21 cellular contexts compared by ENCODE assay signal in genomic region chr12:25723921-25724491, GRCh38.
DNase-seq lines count a peak whose midpoint lies in the region; ATAC-seq, FAIRE-seq and TF ChIP-seq lines count a peak whose summit lies in the region.
"Had no signal": no experiment of that assay in that cellular context is flagged by ENCODE, and none has a peak within 500 bp of the region (broad histone marks: within the 10 kb centered on the region; RNA-seq: fewer than 3 reads in every experiment).

No MANE protein-coding gene starts in this region.

- H4K91ac ChIP-seq in H1 (replicated peaks; ENCODE audit: insufficient read length, low read length), result no peak overlapping the region

- ATAC-seq in SK-N-SH treated with all-trans-retinoic acid at 6 μM for 48 hours (no peak), left lung (peak; percentile 19)
- ATAC-seq in activated CD8-positive, alpha-beta memory T cell treated with anti-CD3 and anti-CD28 coated beads, Interleukin-2, amount 10 ng/mL, durations not matched to agents 7 days and 5 days, result no peak
- ATAC-seq: mucosa of descending colon, upper lobe of right lung had no signal

- no peak overlapping the region for H2BK5ac ChIP-seq in H1 (ENCODE audit: low read depth, low read length)

- H3K36me3 ChIP-seq in SK-N-SH (replicated peaks in 1 of 2; ENCODE audit: control insufficient read depth in 1 of 2, insufficient read depth in 2 of 2, low read length in 1 of 2) (no peaks in the 10 kb centered on the region), H1 (ENCODE audit: control insufficient read depth in 2 of 4, insufficient read depth in 4 of 4, low read length in 3 of 4) (no peaks in the 10 kb centered on the region), left lung (no peaks in the 10 kb centered on the region), tibial nerve (no peaks in the 10 kb centered on the region)
- H3K36me3 ChIP-seq: heart left ventricle, upper lobe of right lung had no signal

- TF ChIP-seq CTCF in SK-N-SH (IDR thresholded peaks at IDR 0.05) (no peak), H1 (IDR thresholded peaks at IDR 0.05; ENCODE audit: control extremely low read depth in 1 of 3, insufficient read depth in 1 of 3, low read depth in 1 of 3, low read length in 3 of 3) (no peak), left lung (IDR thresholded peaks at IDR 0.05) (no peak), tibial nerve (IDR thresholded peaks at IDR 0.05) (no peak)

- H3K27me3 ChIP-seq in SK-N-SH (ENCODE audit: insufficient read depth) (no peaks in the 10 kb centered on the region), H1 (replicated peaks in 1 of 4; ENCODE audit: control insufficient read depth in 3 of 4, extremely low read depth in 1 of 4, insufficient read depth in 3 of 4, low read length in 3 of 4) (no peaks in the 10 kb centered on the region), left lung (no peaks in the 10 kb centered on the region), tibial nerve (no peaks in the 10 kb centered on the region)
- H3K27me3 ChIP-seq: heart left ventricle, upper lobe of right lung had no signal

- no peaks in the 10 kb centered on the region for H3K79me1 ChIP-seq in H1 (ENCODE audit: low read depth, low read length)

- H3K4me1 Mint-ChIP-seq in activated CD8-positive, alpha-beta memory T cell treated with anti-CD3 and anti-CD28 coated beads, Interleukin-2, amount 10 ng/mL, durations not matched to agents 7 days and 5 days, result no peaks in the 10 kb centered on the region
- H3K4me1 Mint-ChIP-seq: activated CD4-positive, alpha-beta T cell treated with anti-CD3 and anti-CD28 coated beads, Interleukin-2, amount 10 ng/mL, durations not matched to agents 7 days and 5 days; CD14-positive monocyte had no signal

- TF ChIP-seq RAD21 in SK-N-SH (IDR thresholded peaks at IDR 0.05; ENCODE audit: low read length) (no peak), H1 (IDR thresholded peaks at IDR 0.05 in 1 of 2, conservative IDR thresholded peaks at IDR 0.05 in 1 of 2; ENCODE audit: low read depth in 2 of 2, low read length in 2 of 2) (no peak)

- H4K20me1 ChIP-seq in SK-N-SH (ENCODE audit: insufficient read depth) (no peaks in the 10 kb centered on the region), H1 (replicated peaks in 1 of 2; ENCODE audit: control insufficient read depth in 1 of 2, insufficient read depth in 2 of 2, low read length in 2 of 2) (no peaks in the 10 kb centered on the region)

- H3K4me3 Mint-ChIP-seq in activated CD8-positive, alpha-beta memory T cell treated with anti-CD3 and anti-CD28 coated beads, Interleukin-2, amount 10 ng/mL, durations not matched to agents 7 days and 5 days, result no peak overlapping the region
- H3K4me3 Mint-ChIP-seq: activated CD4-positive, alpha-beta T cell treated with anti-CD3 and anti-CD28 coated beads, Interleukin-2, amount 10 ng/mL, durations not matched to agents 7 days and 5 days; activated naive CD8-positive, alpha-beta T cell; activated T-cell treated with anti-CD3 and anti-CD28 coated beads, Interleukin-2, amount 50 U/mL, for 24 hours; CD14-positive monocyte had no signal

- H3K79me2 ChIP-seq in SK-N-SH (ENCODE audit: insufficient read depth) (no peaks in the 10 kb centered on the region), H1 (ENCODE audit: control insufficient read depth in 1 of 2, insufficient read depth in 2 of 2, low read length in 2 of 2) (no peaks in the 10 kb centered on the region)

- WGBS in SK-N-SH (ENCODE audit: low lambda C conversion rate), result 94% methylated on average over 4 of the region's 4 CpGs
- 93% methylated on average over 4 of the region's 4 CpGs; no CpG with 5 or more reads in 1 of the 2 experiments for WGBS in H1 (ENCODE audit: extremely low coverage in 1 of 2, insufficient coverage in 1 of 2, insufficient read length in 1 of 2, insufficient replicate concordance in 2 of 2, low coverage in 1 of 2, low lambda C conversion rate in 2 of 2, missing lambda C conversion rate in 1 of 2), 2 experiments
- 24 to 25% methylated on average over 4 of the region's 4 CpGs for WGBS in tibial nerve, 2 donors

- no peaks in the 10 kb centered on the region; a peak in 1 of 4 replicates for H3K4me1 ChIP-seq in SK-N-SH (ENCODE audit: control insufficient read depth in 1 of 2, insufficient read depth in 2 of 2, low read depth in 1 of 2, low read length in 1 of 2)
- H3K4me1 ChIP-seq in H1 (replicated peaks in 1 of 4; ENCODE audit: control insufficient read depth in 3 of 4, insufficient read depth in 4 of 4, low read length in 3 of 4), result no peaks in the 10 kb centered on the region
- H3K4me1 ChIP-seq in left lung, result no peaks in the 10 kb centered on the region
- H3K4me1 ChIP-seq in tibial nerve, result peaks cover 0 to 34% (median 7%) of the 10 kb centered on the region in 4 donors
- H3K4me1 ChIP-seq: heart left ventricle had no signal

- CTCF ChIA-PET in SK-N-SH (lab: Yijun Ruan, JAX), result interaction anchor here (1.3 kb wide), 2 partner anchors 9 to 16 kb away, joined by 4 read pairs; no protein-coding TSS in a partner anchor
- CTCF ChIA-PET in H1 (lab: Charles Lee; ENCODE audit: partially characterized antibody), result interaction anchor here (0.7 kb wide), 1 partner anchor 215 kb away, joined by 3 read pairs; no protein-coding TSS in a partner anchor
- CTCF ChIA-PET in activated CD8-positive, alpha-beta memory T cell treated with anti-CD3 and anti-CD28 coated beads, Interleukin-2, amount 10 ng/mL, durations not matched to agents 7 days and 5 days (lab: Charles Lee), result no interaction called here

- DNase-seq in SK-N-SH (no peak), H1 (ENCODE audit: low read depth in 1 of 2, low spot score in 2 of 2) (no peak), left lung (no peak), tibial nerve (ENCODE audit: low spot score in 2 of 2) (no peak), MV-4-11 (lab: John Stamatoyannopoulos, UW) (no peak), head of caudate nucleus (no peak)
- DNase-seq in activated CD8-positive, alpha-beta memory T cell treated with anti-CD3 and anti-CD28 coated beads, Interleukin-2, amount 10 ng/mL, durations not matched to agents 7 days and 5 days, result no peak
- DNase-seq: activated CD4-positive, alpha-beta T cell treated with anti-CD3 and anti-CD28 coated beads, Interleukin-2, amount 10 ng/mL, durations not matched to agents 7 days and 5 days; activated T-cell treated with anti-CD3 and anti-CD28 coated beads, Interleukin-2, amount 50 U/mL, for 24 hours; DMS79; kidney; mucosa of descending colon; NCI-H1048; NCI-H2107; small intestine; upper lobe of right lung had no signal

- H3K23me2 ChIP-seq in H1 (ENCODE audit: low read depth, low read length), result no peaks in the 10 kb centered on the region; the same call in 1 of the 2 replicates

- H3K23ac ChIP-seq in H1 (ENCODE audit: insufficient read length), result no peak overlapping the region

- FAIRE-seq in H1 (lab: Jason Lieb, UNC), result no peak
- FAIRE-seq: kidney, small intestine had no signal

- H3K9ac ChIP-seq in SK-N-SH (no peak overlapping the region), H1 (replicated peaks in 1 of 4; ENCODE audit: extremely low read depth in 1 of 4, low read depth in 3 of 4, low read length in 3 of 4) (no peak overlapping the region)

- no peaks in the 10 kb centered on the region for H3K9me2 ChIP-seq in SK-N-SH

- H4K8ac ChIP-seq in H1 (ENCODE audit: extremely low read depth, insufficient read depth, low read length), result no peak overlapping the region

- H3K14ac ChIP-seq in H1 (ENCODE audit: insufficient read length), result no peak overlapping the region

- TF ChIP-seq EP300 in SK-N-SH (IDR thresholded peaks at IDR 0.05; ENCODE audit: borderline replicate concordance in 1 of 2, low read depth in 1 of 2, low read length in 1 of 2) (no peak), H1 (IDR thresholded peaks at IDR 0.05; ENCODE audit: borderline replicate concordance in 1 of 2, low read depth in 2 of 2, low read length in 2 of 2) (no peak), tibial nerve (IDR thresholded peaks at IDR 0.05) (peak; percentile 16 to 50)

- H3F3A ChIP-seq in SK-N-SH (replicated peaks; ENCODE audit: insufficient read depth), result no peaks in the 10 kb centered on the region

- no peak overlapping the region for H3K27ac Mint-ChIP-seq in activated CD8-positive, alpha-beta memory T cell treated with anti-CD3 and anti-CD28 coated beads, Interleukin-2, amount 10 ng/mL, durations not matched to agents 7 days and 5 days
- H3K27ac Mint-ChIP-seq: activated CD4-positive, alpha-beta T cell treated with anti-CD3 and anti-CD28 coated beads, Interleukin-2, amount 10 ng/mL, durations not matched to agents 7 days and 5 days; activated naive CD8-positive, alpha-beta T cell; activated T-cell treated with anti-CD3 and anti-CD28 coated beads, Interleukin-2, amount 50 U/mL, for 24 hours; CD14-positive monocyte had no signal

- no peak overlapping the region for H3K4me2 ChIP-seq in SK-N-SH
- no peak overlapping the region for H3K4me2 ChIP-seq in H1 (ENCODE audit: insufficient read depth in 1 of 2, low read depth in 2 of 2, low read length in 2 of 2)

- H3K9me3 Mint-ChIP-seq in activated CD8-positive, alpha-beta memory T cell treated with anti-CD3 and anti-CD28 coated beads, Interleukin-2, amount 10 ng/mL, durations not matched to agents 7 days and 5 days (ENCODE audit: low read depth), result no peaks in the 10 kb centered on the region
- H3K9me3 Mint-ChIP-seq: activated CD4-positive, alpha-beta T cell treated with anti-CD3 and anti-CD28 coated beads, Interleukin-2, amount 10 ng/mL, durations not matched to agents 7 days and 5 days; activated T-cell treated with anti-CD3 and anti-CD28 coated beads, Interleukin-2, amount 50 U/mL, for 24 hours had no signal

- H3K18ac ChIP-seq in H1 (ENCODE audit: extremely low read depth, low read length), result no peak overlapping the region

- H3K56ac ChIP-seq in H1 (replicated peaks; ENCODE audit: insufficient read length, low read depth, low read length), result no peak overlapping the region

- peak overlapping the region in 1 of 2 experiments; percentile 22; a peak in 1 of 4 replicates for H3K27ac ChIP-seq in SK-N-SH (ENCODE audit: low read depth in 2 of 2, low read length in 1 of 2)
- no peak overlapping the region for H3K27ac ChIP-seq in H1 (ENCODE audit: low read depth, low read length)
- no peak overlapping the region for H3K27ac ChIP-seq in left lung
- H3K27ac ChIP-seq in tibial nerve, result peak overlapping the region in 2 of 4 donors; percentile 40 to 57
- H3K27ac ChIP-seq: 22Rv1, upper lobe of right lung had no signal

- H3K4ac ChIP-seq in H1 (replicated peaks; ENCODE audit: insufficient read length, low read depth, low read length), result no peak overlapping the region

- no peak overlapping the region for H2AK5ac ChIP-seq in H1 (ENCODE audit: low read depth, low read length)

- intact Hi-C loops in left lung (cut with DNase I) (no loop called here), head of caudate nucleus (cut with DNase I) (no loop called here)

- no peak overlapping the region for H3K4me3 ChIP-seq in SK-N-SH (ENCODE audit: low read depth in 2 of 2, low read length in 1 of 2)
- H3K4me3 ChIP-seq in H1 (ENCODE audit: extremely low read depth in 1 of 4, insufficient read depth in 2 of 4, low read depth in 3 of 4, low read length in 4 of 4), result no peak overlapping the region
- H3K4me3 ChIP-seq in left lung, result no peak overlapping the region
- no peak overlapping the region for H3K4me3 ChIP-seq in tibial nerve
- H3K4me3 ChIP-seq: heart left ventricle, mucosa of descending colon, upper lobe of right lung had no signal

- H3K9me3 ChIP-seq in SK-N-SH (no peaks in the 10 kb centered on the region), H1 (ENCODE audit: insufficient read depth in 2 of 2, low read depth in 1 of 2, low read length in 1 of 2) (no peaks in the 10 kb centered on the region), left lung (no peaks in the 10 kb centered on the region), tibial nerve (no peaks in the 10 kb centered on the region)
- H3K9me3 ChIP-seq: heart left ventricle, mucosa of descending colon, upper lobe of right lung had no signal

- H4K5ac ChIP-seq in H1 (ENCODE audit: insufficient read length, low read depth, low read length), result no peak overlapping the region

- H3K36me3 Mint-ChIP-seq in activated CD8-positive, alpha-beta memory T cell treated with anti-CD3 and anti-CD28 coated beads, Interleukin-2, amount 10 ng/mL, durations not matched to agents 7 days and 5 days, result no peaks in the 10 kb centered on the region
- H3K36me3 Mint-ChIP-seq: activated naive CD8-positive, alpha-beta T cell; CD14-positive monocyte had no signal

- H2BK12ac ChIP-seq in H1 (ENCODE audit: low read depth, low read length), result no peak overlapping the region

- H2AFZ ChIP-seq in SK-N-SH (ENCODE audit: low read depth) (no peak overlapping the region), H1 (ENCODE audit: low read length) (0 out of 2 replicates have a peak overlapping the region, but pooled peaks have one; percentile 29)

- POLR2A ChIA-PET in SK-N-SH (lab: Yijun Ruan, JAX), result no interaction called here
- POLR2A ChIA-PET in H1 (lab: Charles Lee; ENCODE audit: partially characterized antibody), result no interaction called here

- no peak overlapping the region for H2BK20ac ChIP-seq in H1 (ENCODE audit: low read length)

- peaks cover 5% of the 10 kb centered on the region for H3K27me3 Mint-ChIP-seq in activated CD8-positive, alpha-beta memory T cell treated with anti-CD3 and anti-CD28 coated beads, Interleukin-2, amount 10 ng/mL, durations not matched to agents 7 days and 5 days
- H3K27me3 Mint-ChIP-seq: activated CD4-positive, alpha-beta T cell treated with anti-CD3 and anti-CD28 coated beads, Interleukin-2, amount 10 ng/mL, durations not matched to agents 7 days and 5 days; activated T-cell treated with anti-CD3 and anti-CD28 coated beads, Interleukin-2, amount 50 U/mL, for 24 hours had no signal

- H2BK15ac ChIP-seq in H1 (ENCODE audit: low read length), result no peak overlapping the region

- H2BK120ac ChIP-seq in H1 (replicated peaks; ENCODE audit: low read depth, low read length), result no peak overlapping the region

- TF ChIP-seq POLR2A in H1 (IDR thresholded peaks at IDR 0.05; ENCODE audit: control extremely low read depth in 1 of 2, low read depth in 2 of 2, low read length in 2 of 2) (no peak), tibial nerve (IDR thresholded peaks at IDR 0.05) (no peak)
